8 cellular contexts compared by ENCODE assay signal in the genomic region with DNA sequence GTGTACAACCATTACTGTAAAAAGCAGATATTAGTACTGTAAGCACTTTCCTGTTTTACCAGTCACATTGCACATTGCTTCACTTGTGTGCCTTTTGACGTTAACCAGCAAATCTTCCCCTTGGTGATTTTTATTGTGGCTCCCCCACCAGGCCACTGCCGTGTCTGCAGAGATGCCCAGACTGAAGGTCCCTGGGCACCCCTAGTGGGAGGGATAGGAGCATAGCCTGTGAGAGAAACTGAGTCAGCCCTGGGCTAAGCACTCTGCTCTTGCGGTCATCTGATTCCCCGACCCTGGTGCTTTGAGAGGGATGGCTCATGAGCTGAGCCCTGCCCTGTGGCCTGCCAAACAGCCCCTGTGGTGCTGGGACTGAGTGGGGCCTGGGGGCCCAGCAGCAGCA.
DNase-seq lines count a peak whose midpoint lies in the region; ATAC-seq and TF ChIP-seq lines count a peak whose summit lies in the region.

No MANE protein-coding gene starts in this region.

- H3K4me1 ChIP-seq in effector memory CD4-positive, alpha-beta T cell (ENCODE audit: control insufficient read depth, insufficient read depth, low read length, poor library complexity, severe bottlenecking), result peaks cover 11% of the 10 kb centered on the region
- peaks cover 3% of the 10 kb centered on the region for H3K4me1 ChIP-seq in parathyroid adenoma

- TF ChIP-seq CTCF in 22Rv1 (IDR thresholded peaks at IDR 0.05) (peak; percentile 13; the same call in 1 of the 2 replicates), HFFc6 (IDR thresholded peaks at IDR 0.05) (peak; percentile 51), parathyroid adenoma (IDR thresholded peaks at IDR 0.05) (peak; percentile 19)

- H2AFZ ChIP-seq in parathyroid adenoma, result no peak overlapping the region

- H3K4me2 ChIP-seq in parathyroid adenoma (ENCODE audit: low read length), result no peak overlapping the region

- no peak overlapping the region for H3K4me3 Mint-ChIP-seq in HFFc6

- H3K9ac ChIP-seq in parathyroid adenoma, result no peak overlapping the region

- H3K9me3 ChIP-seq in effector memory CD4-positive, alpha-beta T cell (ENCODE audit: control insufficient read depth, low read length), result no peaks in the 10 kb centered on the region
- H3K9me3 ChIP-seq in parathyroid adenoma (ENCODE audit: control insufficient read depth, low read length), result no peaks in the 10 kb centered on the region

- H3K27ac ChIP-seq in 22Rv1 (no peak overlapping the region), parathyroid adenoma (no peak overlapping the region)
- no peak overlapping the region for H3K27ac ChIP-seq in effector memory CD4-positive, alpha-beta T cell (ENCODE audit: insufficient read depth, low read length, poor library complexity, severe bottlenecking)

- no peak overlapping the region for H3K4me3 ChIP-seq in effector memory CD4-positive, alpha-beta T cell (ENCODE audit: insufficient read depth, low read depth, low read length, poor library complexity, severe bottlenecking)
- no peak overlapping the region for H3K4me3 ChIP-seq in parathyroid adenoma (ENCODE audit: low read depth, low read length)

- peaks cover 4% of the 10 kb centered on the region; the same call in 1 of the 2 replicates for H3K36me3 Mint-ChIP-seq in HFFc6 (ENCODE audit: low read depth)

- DNase-seq in HFFc6, result no peak
- peak; percentile 38 for DNase-seq in activated CD4-positive, alpha-beta T cell treated with anti-CD3 and anti-CD28 coated beads for 1 hour
- DNase-seq in effector memory CD4-positive, alpha-beta T cell, result peak; percentile 24 to 39 (median 28)
- DNase-seq in GOT3 (lab: John Stamatoyannopoulos, UW), result no peak
- DNase-seq in KG1 (lab: John Stamatoyannopoulos, UW), result no peak

- no peak for ATAC-seq in GM19467 (IDR thresholded peaks at IDR 0.05; ENCODE audit: unreplicated experiment)

- H3K27ac Mint-ChIP-seq in HFFc6, result no peak overlapping the region

- peaks cover 20% of the 10 kb centered on the region for H3K36me3 ChIP-seq in effector memory CD4-positive, alpha-beta T cell (ENCODE audit: control insufficient read depth, insufficient read depth, low read length)
- H3K36me3 ChIP-seq in parathyroid adenoma (ENCODE audit: control insufficient read depth, insufficient read depth, low read length), result no peaks in the 10 kb centered on the region

- H3K79me2 ChIP-seq in parathyroid adenoma, result peaks cover 18% of the 10 kb centered on the region

- H3K9me3 Mint-ChIP-seq in HFFc6, result no peaks in the 10 kb centered on the region

- no peaks in the 10 kb centered on the region for H3K27me3 Mint-ChIP-seq in HFFc6 (ENCODE audit: insufficient read depth)

- H3K4me1 Mint-ChIP-seq in HFFc6 (ENCODE audit: low read depth), result peaks cover 49% of the 10 kb centered on the region

- no peaks in the 10 kb centered on the region for H3K27me3 ChIP-seq in effector memory CD4-positive, alpha-beta T cell (replicated peaks; ENCODE audit: control insufficient read depth, insufficient read depth, low read length, poor library complexity, severe bottlenecking)
- H3K27me3 ChIP-seq in parathyroid adenoma (ENCODE audit: control insufficient read depth, insufficient read depth, low read length), result no peaks in the 10 kb centered on the region

Comparison
In these comparisons a context has a peak if more than half of its experiments do, and no peak if none do; other contexts are left out.
1. DNase-seq: peak in activated CD4-positive, alpha-beta T cell treated with anti-CD3 and anti-CD28 coated beads for 1 hour (single experiment) and effector memory CD4-positive, alpha-beta T cell (3 of 3); none in HFFc6 (single experiment), GOT3 (single experiment) and KG1 (single experiment).
2. Peak in every context shown above with its lines, with median percentiles within 50 percentile points of each other: CTCF ChIP-seq.